Comparison of ENCODE assay signal across 2 cellular contexts in the genomic region with DNA sequence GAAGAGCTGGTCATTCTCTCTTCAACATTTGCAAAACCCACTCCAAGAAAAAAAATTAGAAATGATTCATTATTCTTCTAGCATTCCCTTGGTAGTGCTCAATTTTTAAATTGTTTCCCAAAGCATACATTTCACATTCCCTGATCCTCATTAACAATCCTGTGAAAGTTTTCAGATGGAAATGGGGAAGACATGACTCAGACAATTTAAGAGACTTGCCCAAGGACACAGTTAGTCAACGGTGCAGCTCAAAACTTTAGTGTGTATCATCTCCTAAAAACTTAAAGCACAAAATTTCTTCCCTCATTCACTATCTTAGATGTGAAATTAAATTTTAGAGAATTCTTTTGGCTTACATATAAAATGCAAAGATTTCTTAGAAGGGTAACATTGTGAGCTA.
TF ChIP-seq lines count a peak whose summit lies in the region.

No MANE protein-coding gene starts in this region.

TF ChIP-seq in IMR-90, 13 proteins besides CTCF, POLR2A, EP300 and RAD21:
- TF ChIP-seq SMC3 (IDR thresholded peaks at IDR 0.05; ENCODE audit: low read depth, low read length): no peak
- TF ChIP-seq CEBPB (IDR thresholded peaks at IDR 0.05; ENCODE audit: low read depth, low read length): no peak
- no peak for TF ChIP-seq MXI1 (IDR thresholded peaks at IDR 0.05; ENCODE audit: borderline replicate concordance, low read depth, low read length)
- TF ChIP-seq, protein P1, sequence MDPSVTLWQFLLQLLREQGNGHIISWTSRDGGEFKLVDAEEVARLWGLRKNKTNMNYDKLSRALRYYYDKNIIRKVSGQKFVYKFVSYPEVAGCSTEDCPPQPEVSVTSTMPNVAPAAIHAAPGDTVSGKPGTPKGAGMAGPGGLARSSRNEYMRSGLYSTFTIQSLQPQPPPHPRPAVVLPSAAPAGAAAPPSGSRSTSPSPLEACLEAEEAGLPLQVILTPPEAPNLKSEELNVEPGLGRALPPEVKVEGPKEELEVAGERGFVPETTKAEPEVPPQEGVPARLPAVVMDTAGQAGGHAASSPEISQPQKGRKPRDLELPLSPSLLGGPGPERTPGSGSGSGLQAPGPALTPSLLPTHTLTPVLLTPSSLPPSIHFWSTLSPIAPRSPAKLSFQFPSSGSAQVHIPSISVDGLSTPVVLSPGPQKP (IDR thresholded peaks at IDR 0.05; ENCODE audit: borderline replicate concordance, low read depth, low read length): no peak
- no peak for TF ChIP-seq RFX5 (IDR thresholded peaks at IDR 0.05; ENCODE audit: low read depth, low read length)
- TF ChIP-seq, protein P2, sequence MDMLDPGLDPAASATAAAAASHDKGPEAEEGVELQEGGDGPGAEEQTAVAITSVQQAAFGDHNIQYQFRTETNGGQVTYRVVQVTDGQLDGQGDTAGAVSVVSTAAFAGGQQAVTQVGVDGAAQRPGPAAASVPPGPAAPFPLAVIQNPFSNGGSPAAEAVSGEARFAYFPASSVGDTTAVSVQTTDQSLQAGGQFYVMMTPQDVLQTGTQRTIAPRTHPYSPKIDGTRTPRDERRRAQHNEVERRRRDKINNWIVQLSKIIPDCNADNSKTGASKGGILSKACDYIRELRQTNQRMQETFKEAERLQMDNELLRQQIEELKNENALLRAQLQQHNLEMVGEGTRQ (IDR thresholded peaks at IDR 0.05; ENCODE audit: low read depth, low read length): no peak
- no peak for TF ChIP-seq MAZ (IDR thresholded peaks at IDR 0.05; ENCODE audit: borderline replicate concordance, low read depth, low read length)
- TF ChIP-seq RCOR1 (IDR thresholded peaks at IDR 0.05; ENCODE audit: insufficient replicate concordance, low read length): no peak
- no peak for TF ChIP-seq MAFK (IDR thresholded peaks at IDR 0.05; ENCODE audit: low read depth, low read length)
- TF ChIP-seq BHLHE40 (IDR thresholded peaks at IDR 0.05; ENCODE audit: low read depth, low read length): no peak
- TF ChIP-seq FOS (IDR thresholded peaks at IDR 0.05; ENCODE audit: low read depth, low read length): no peak
- TF ChIP-seq NFE2L2 (IDR thresholded peaks at IDR 0.05; ENCODE audit: low read depth, low read length): no peak
- TF ChIP-seq CHD1 (IDR thresholded peaks at IDR 0.05; ENCODE audit: low read depth, low read length): no peak

TF ChIP-seq in endothelial cell of umbilical vein, 7 proteins besides CTCF, POLR2A, EP300 and RAD21:
- TF ChIP-seq FOS (IDR thresholded peaks at IDR 0.05; ENCODE audit: borderline replicate concordance, insufficient read depth, low read length) (peak; percentile 15), MYC (IDR thresholded peaks at IDR 0.05; ENCODE audit: low read depth, low read length) (no peak)
